ENCODE assay signal across 25 cellular contexts in genomic region chr9:37931586-37931985, GRCh38.
"Had no signal": no experiment of that assay in that cellular context is flagged by ENCODE, and none has a peak within 500 bp of the region (broad histone marks: within the 10 kb centered on the region; RNA-seq: fewer than 3 reads in every experiment).

No MANE protein-coding gene starts in this region.

- H3K27me3 ChIP-seq: ascending aorta, Peyer's patch had no signal

- DNase-seq: activated CD4-positive, alpha-beta T cell treated with anti-CD3 and anti-CD28 coated beads for 48 hours; activated CD4-positive, alpha-beta T cell treated with anti-CD3 and anti-CD28 coated beads, Interleukin-2, amount 50 U/mL, for 4 hours; activated CD4-positive, CD25-positive, alpha-beta regulatory T cell treated with anti-CD3 and anti-CD28 coated beads, Interleukin-2, amount 50 U/mL, for 72 hours; activated CD8-positive, alpha-beta T cell treated with anti-CD3 and anti-CD28 coated beads, Interleukin-2, amount 10 ng/mL, durations not matched to agents 7 days and 5 days; activated effector memory CD4-positive, alpha-beta T cell treated with anti-CD3 and anti-CD28 coated beads, Interleukin-2, amount 50 U/mL, for 16 hours; activated naive CD4-positive, alpha-beta T cell treated with Interleukin-2 at 50 U/mL for 16 hours; activated naive CD8-positive, alpha-beta T cell treated with anti-CD3 and anti-CD28 coated beads, Interleukin-2, amount 50 U/mL, for 24 hours; activated T-cell treated with anti-CD3 and anti-CD28 coated beads, Interleukin-2, amount 50 U/mL, for 24 hours; amniotic stem cell; Karpas-422; NCI-H1417; NCI-H1930; NCI-H2171; NCI-H2227 treated with DMSO at 0.1 percent for 48 hours; NCI-H446 treated with DMSO at 0.1 percent for 48 hours; NCI-H526; NCI-H774; Peyer's patch; SHP77 treated with DMSO at 0.1 percent for 48 hours; T-helper 17 cell; T-helper 9 cell had no signal

- H3K9me3 ChIP-seq: ascending aorta, Peyer's patch had no signal

- H3K27ac ChIP-seq: ascending aorta, Peyer's patch had no signal

- ATAC-seq: activated CD8-positive, alpha-beta T cell treated with anti-CD3 and anti-CD28 coated beads, Interleukin-2, amount 10 ng/mL, durations not matched to agents 7 days and 5 days; activated naive CD4-positive, alpha-beta T cell treated with anti-CD3 and anti-CD28 coated beads, Interleukin-2, amount 50 U/mL, for 72 hours; activated naive CD8-positive, alpha-beta T cell treated with anti-CD3 and anti-CD28 coated beads, Interleukin-2, amount 50 U/mL, for 24 hours; K562; T-helper 17 cell; WTC11 had no signal

- H3K4me3 ChIP-seq: ascending aorta, K562, Peyer's patch had no signal

- FAIRE-seq: K562 had no signal

- H3K36me3 ChIP-seq: ascending aorta had no signal
